ENCODE assay signal across 18 cellular contexts in genomic region chr1:14841951-14842350, GRCh38.
DNase-seq lines count a peak whose midpoint lies in the region; ATAC-seq and TF ChIP-seq lines count a peak whose summit lies in the region.
"Had no signal": no experiment of that assay in that cellular context is flagged by ENCODE, and none has a peak within 500 bp of the region (broad histone marks: within the 10 kb centered on the region; RNA-seq: fewer than 3 reads in every experiment).

No MANE protein-coding gene starts in this region.

- H3K9me3 Mint-ChIP-seq in endothelial cell (ENCODE audit: unreplicated experiment) (peaks cover 11% of the 10 kb centered on the region), osteocyte (ENCODE audit: unreplicated experiment) (peaks cover 26% of the 10 kb centered on the region), natural killer cell (peaks cover 6 to 15% of the 10 kb centered on the region in 2 donors)

- H3K27me3 Mint-ChIP-seq in endothelial cell (ENCODE audit: unreplicated experiment), result peaks cover 8% of the 10 kb centered on the region
- no peaks in the 10 kb centered on the region for H3K27me3 Mint-ChIP-seq in osteocyte (ENCODE audit: unreplicated experiment)
- H3K27me3 Mint-ChIP-seq in natural killer cell (ENCODE audit: low read depth in 2 of 2), result peaks cover 0 to 10% of the 10 kb centered on the region in 2 donors

- H3K27ac Mint-ChIP-seq in endothelial cell (ENCODE audit: unreplicated experiment), result peak overlapping the region; percentile 40
- H3K27ac Mint-ChIP-seq in osteocyte (ENCODE audit: unreplicated experiment), result peak overlapping the region; percentile 8
- no peak overlapping the region for H3K27ac Mint-ChIP-seq in natural killer cell
- H3K27ac Mint-ChIP-seq: B cell; CD4-positive, alpha-beta T cell; H9; HFFc6 had no signal

- no peak overlapping the region for H2AFZ ChIP-seq in OCI-LY7 (ENCODE audit: low read length)

- POLR2A ChIA-PET in AG04450 (lab: Yijun Ruan, JAX), result interaction anchor here (1.5 kb wide), 1 partner anchor 102 kb away, joined by 5 read pairs; no protein-coding TSS in a partner anchor
- POLR2A ChIA-PET in OCI-LY7 (lab: Charles Lee), result no interaction called here

- H3K27ac ChIP-seq in AG04450 (ENCODE audit: low read depth, low read length), result peak overlapping the region; percentile 68
- no peak overlapping the region for H3K27ac ChIP-seq in OCI-LY7 (ENCODE audit: low read depth, low read length, poor library complexity, severe bottlenecking)
- H3K27ac ChIP-seq: HL-60 had no signal

- ATAC-seq in natural killer cell, result no peak
- ATAC-seq: GM12878 had no signal

- DNase-seq in AG04450 (ENCODE audit: low read depth, low spot score) (no peak), OCI-LY7 (ENCODE audit: low spot score) (peak; percentile 5), endothelial cell (ENCODE audit: low spot score) (no peak), osteocyte (ENCODE audit: extremely low spot score, unreplicated experiment) (no peak), posterior vena cava (ENCODE audit: low spot score) (no peak), natural killer cell (no peak), GM19240 (ENCODE audit: insufficient read length, low spot score) (no peak)
- DNase-seq: ACHN; C1 segment of cervical spinal cord; Calu3; CD4-positive, alpha-beta T cell; DMS 273 treated with DMSO at 0.1 percent for 48 hours; GOT3; H9; HFFc6 had no signal

- TF ChIP-seq CTCF in AG04450 (IDR thresholded peaks at IDR 0.05; ENCODE audit: low read depth, low read length) (no peak), OCI-LY7 (conservative IDR thresholded peaks at IDR 0.05; ENCODE audit: low read length) (no peak), endothelial cell (IDR thresholded peaks at IDR 0.05; ENCODE audit: unreplicated experiment) (no peak), osteocyte (IDR thresholded peaks at IDR 0.05) (no peak), natural killer cell (IDR thresholded peaks at IDR 0.05) (no peak)

- CTCF ChIA-PET in AG04450 (lab: Charles Lee) (no interaction called here), OCI-LY7 (lab: Charles Lee; ENCODE audit: unreplicated experiment) (no interaction called here)

- H3K27me3 ChIP-seq in AG04450 (ENCODE audit: control insufficient read depth, insufficient read depth, low read length), result no peaks in the 10 kb centered on the region

- no peaks in the 10 kb centered on the region for H3K36me3 ChIP-seq in OCI-LY7 (ENCODE audit: insufficient read depth, low read length)

- no peaks in the 10 kb centered on the region for H3K79me2 ChIP-seq in OCI-LY7 (ENCODE audit: insufficient read depth, low read depth, low read length)

- intact Hi-C loops in OCI-LY7 (cut with micrococcal nuclease; ENCODE audit: unreplicated experiment), result no loop called here
- intact Hi-C loops in posterior vena cava (cut with DNase I), result no loop called here
- intact Hi-C loops in natural killer cell (cut with micrococcal nuclease), result no loop called here

- no peaks in the 10 kb centered on the region for H3K4me1 ChIP-seq in OCI-LY7 (ENCODE audit: insufficient read depth, low read length, poor library complexity, severe bottlenecking)

- H3K4me2 ChIP-seq in OCI-LY7 (ENCODE audit: low read length), result no peak overlapping the region

- H3K4me1 Mint-ChIP-seq in endothelial cell (ENCODE audit: unreplicated experiment), result no peaks in the 10 kb centered on the region
- peaks cover 13% of the 10 kb centered on the region for H3K4me1 Mint-ChIP-seq in osteocyte (ENCODE audit: unreplicated experiment)
- no peaks in the 10 kb centered on the region for H3K4me1 Mint-ChIP-seq in natural killer cell
- H3K4me1 Mint-ChIP-seq: B cell had no signal

- H3K9me3 ChIP-seq in AG04450 (ENCODE audit: control insufficient read depth, insufficient read depth, low read length) (peaks cover 11% of the 10 kb centered on the region), OCI-LY7 (ENCODE audit: low read length) (peaks cover 15% of the 10 kb centered on the region; the same call in 1 of the 2 replicates)

- H3K9me2 ChIP-seq in OCI-LY7 (ENCODE audit: insufficient read depth, low read length), result no peaks in the 10 kb centered on the region

- BruUV-seq in OCI-LY7 (replicated peaks; lab: Mats Ljungman, UMichigan), result no TSS peak

- H3K4me3 Mint-ChIP-seq in endothelial cell (ENCODE audit: unreplicated experiment) (no peak overlapping the region), osteocyte (ENCODE audit: unreplicated experiment) (no peak overlapping the region), natural killer cell (no peak overlapping the region)
- H3K4me3 Mint-ChIP-seq: B cell; CD4-positive, alpha-beta T cell; H9; HFFc6 had no signal

- no peaks in the 10 kb centered on the region for H4K20me1 ChIP-seq in OCI-LY7 (ENCODE audit: insufficient read depth, low read length)

- peaks cover 5% of the 10 kb centered on the region for H3K36me3 Mint-ChIP-seq in endothelial cell (ENCODE audit: low read depth, unreplicated experiment)
- H3K36me3 Mint-ChIP-seq in osteocyte (ENCODE audit: unreplicated experiment), result peaks cover 3% of the 10 kb centered on the region
- H3K36me3 Mint-ChIP-seq in natural killer cell, result peaks cover 9% of the 10 kb centered on the region

- H3K4me3 ChIP-seq in AG04450 (ENCODE audit: low read depth, low read length), result no peak overlapping the region
- H3K4me3 ChIP-seq in OCI-LY7 (ENCODE audit: low read depth, low read length, poor library complexity, severe bottlenecking), result no peak overlapping the region
- H3K4me3 ChIP-seq: GM12878 had no signal

Comparison
In these comparisons a context has a peak if more than half of its experiments do, and no peak if none do; other contexts are left out.
1. H3K27ac Mint-ChIP-seq: peak in endothelial cell (single experiment) and osteocyte (single experiment); none in natural killer cell (0 of 2).